In the genomic region with DNA sequence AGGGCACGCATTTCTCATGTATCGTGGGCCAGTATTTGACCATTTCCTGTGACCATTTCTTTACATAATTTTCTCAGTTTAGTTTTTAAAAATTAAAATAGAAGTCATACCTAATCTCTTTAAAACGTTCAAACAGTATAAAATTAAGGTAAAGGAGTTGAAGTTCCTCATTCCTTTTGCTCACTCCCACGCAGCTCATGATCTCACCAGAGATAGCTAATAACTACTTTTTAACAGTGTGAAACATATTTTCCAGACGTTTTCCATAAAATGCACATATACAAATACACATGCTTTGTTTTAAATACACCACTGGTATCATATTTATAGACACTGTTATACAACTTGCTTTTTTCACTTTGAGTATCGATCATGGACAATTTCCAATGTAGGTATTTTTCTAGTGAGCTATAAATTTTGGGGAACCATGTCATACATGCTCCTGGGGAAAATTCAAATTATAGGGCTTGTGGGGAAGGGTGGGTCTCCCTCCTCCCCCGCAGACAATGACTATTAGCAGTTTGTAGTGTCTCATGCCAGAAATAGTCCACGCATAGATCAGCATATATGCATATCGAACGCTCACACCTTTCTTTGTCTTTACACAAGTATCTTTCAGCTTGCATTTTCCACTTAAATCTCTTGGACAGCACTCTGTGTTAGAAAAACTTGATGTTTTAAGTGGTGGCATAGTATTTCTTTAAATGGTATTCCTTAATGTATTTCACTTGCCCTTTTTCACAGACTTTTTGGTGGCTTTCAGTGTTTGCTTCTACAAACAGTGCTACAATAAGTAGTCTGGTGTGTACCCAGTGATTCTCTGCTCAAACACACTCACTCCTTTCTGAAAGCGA, we compare ENCODE assay signal across 1 cellular context.
A peak's percentile ranks its signal among the peaks of the same experiment; 100 is the strongest.
TF ChIP-seq lines count a peak whose summit lies in the region.

No MANE protein-coding gene starts in this region.

TF ChIP-seq in GM12878, 131 proteins besides CTCF, POLR2A, EP300 and RAD21 (continued from another document):
- TF ChIP-seq, protein P1, sequence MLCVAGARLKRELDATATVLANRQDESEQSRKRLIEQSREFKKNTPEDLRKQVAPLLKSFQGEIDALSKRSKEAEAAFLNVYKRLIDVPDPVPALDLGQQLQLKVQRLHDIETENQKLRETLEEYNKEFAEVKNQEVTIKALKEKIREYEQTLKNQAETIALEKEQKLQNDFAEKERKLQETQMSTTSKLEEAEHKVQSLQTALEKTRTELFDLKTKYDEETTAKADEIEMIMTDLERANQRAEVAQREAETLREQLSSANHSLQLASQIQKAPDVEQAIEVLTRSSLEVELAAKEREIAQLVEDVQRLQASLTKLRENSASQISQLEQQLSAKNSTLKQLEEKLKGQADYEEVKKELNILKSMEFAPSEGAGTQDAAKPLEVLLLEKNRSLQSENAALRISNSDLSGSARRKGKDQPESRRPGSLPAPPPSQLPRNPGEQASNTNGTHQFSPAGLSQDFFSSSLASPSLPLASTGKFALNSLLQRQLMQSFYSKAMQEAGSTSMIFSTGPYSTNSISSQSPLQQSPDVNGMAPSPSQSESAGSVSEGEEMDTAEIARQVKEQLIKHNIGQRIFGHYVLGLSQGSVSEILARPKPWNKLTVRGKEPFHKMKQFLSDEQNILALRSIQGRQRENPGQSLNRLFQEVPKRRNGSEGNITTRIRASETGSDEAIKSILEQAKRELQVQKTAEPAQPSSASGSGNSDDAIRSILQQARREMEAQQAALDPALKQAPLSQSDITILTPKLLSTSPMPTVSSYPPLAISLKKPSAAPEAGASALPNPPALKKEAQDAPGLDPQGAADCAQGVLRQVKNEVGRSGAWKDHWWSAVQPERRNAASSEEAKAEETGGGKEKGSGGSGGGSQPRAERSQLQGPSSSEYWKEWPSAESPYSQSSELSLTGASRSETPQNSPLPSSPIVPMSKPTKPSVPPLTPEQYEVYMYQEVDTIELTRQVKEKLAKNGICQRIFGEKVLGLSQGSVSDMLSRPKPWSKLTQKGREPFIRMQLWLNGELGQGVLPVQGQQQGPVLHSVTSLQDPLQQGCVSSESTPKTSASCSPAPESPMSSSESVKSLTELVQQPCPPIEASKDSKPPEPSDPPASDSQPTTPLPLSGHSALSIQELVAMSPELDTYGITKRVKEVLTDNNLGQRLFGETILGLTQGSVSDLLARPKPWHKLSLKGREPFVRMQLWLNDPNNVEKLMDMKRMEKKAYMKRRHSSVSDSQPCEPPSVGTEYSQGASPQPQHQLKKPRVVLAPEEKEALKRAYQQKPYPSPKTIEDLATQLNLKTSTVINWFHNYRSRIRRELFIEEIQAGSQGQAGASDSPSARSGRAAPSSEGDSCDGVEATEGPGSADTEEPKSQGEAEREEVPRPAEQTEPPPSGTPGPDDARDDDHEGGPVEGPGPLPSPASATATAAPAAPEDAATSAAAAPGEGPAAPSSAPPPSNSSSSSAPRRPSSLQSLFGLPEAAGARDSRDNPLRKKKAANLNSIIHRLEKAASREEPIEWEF (IDR thresholded peaks at IDR 0.05; ENCODE audit: insufficient replicate concordance, low read depth, low read length) = peak; percentile 58
- TF ChIP-seq JUND (IDR thresholded peaks at IDR 0.05; ENCODE audit: low read depth, low read length) = no peak
- peak; percentile 95 for TF ChIP-seq POU2F2 (IDR thresholded peaks at IDR 0.05; ENCODE audit: borderline replicate concordance, low read depth, low read length)
- TF ChIP-seq PML (IDR thresholded peaks at IDR 0.05; ENCODE audit: low read length) = 0 out of 2 replicates have a peak, but pooled peaks have one; percentile 11
- peak; percentile 83 for TF ChIP-seq MEF2A (IDR thresholded peaks at IDR 0.05; ENCODE audit: insufficient read depth, low read depth, low read length)
- peak; percentile 65; the same call in 1 of the 2 replicates for TF ChIP-seq NFXL1 (IDR thresholded peaks at IDR 0.05; ENCODE audit: borderline replicate concordance)
- no peak for TF ChIP-seq RELA (IDR thresholded peaks at IDR 0.05; ENCODE audit: borderline replicate concordance, partially characterized antibody)
- TF ChIP-seq ETV6 (conservative IDR thresholded peaks at IDR 0.05 in 1 of 2, IDR thresholded peaks at IDR 0.05 in 1 of 2; ENCODE audit: borderline replicate concordance in 1 of 2, low read depth in 1 of 2) = peak in 1 of 2 experiments; percentile 92; a peak in 2 of 4 replicates
- TF ChIP-seq, protein P2, sequence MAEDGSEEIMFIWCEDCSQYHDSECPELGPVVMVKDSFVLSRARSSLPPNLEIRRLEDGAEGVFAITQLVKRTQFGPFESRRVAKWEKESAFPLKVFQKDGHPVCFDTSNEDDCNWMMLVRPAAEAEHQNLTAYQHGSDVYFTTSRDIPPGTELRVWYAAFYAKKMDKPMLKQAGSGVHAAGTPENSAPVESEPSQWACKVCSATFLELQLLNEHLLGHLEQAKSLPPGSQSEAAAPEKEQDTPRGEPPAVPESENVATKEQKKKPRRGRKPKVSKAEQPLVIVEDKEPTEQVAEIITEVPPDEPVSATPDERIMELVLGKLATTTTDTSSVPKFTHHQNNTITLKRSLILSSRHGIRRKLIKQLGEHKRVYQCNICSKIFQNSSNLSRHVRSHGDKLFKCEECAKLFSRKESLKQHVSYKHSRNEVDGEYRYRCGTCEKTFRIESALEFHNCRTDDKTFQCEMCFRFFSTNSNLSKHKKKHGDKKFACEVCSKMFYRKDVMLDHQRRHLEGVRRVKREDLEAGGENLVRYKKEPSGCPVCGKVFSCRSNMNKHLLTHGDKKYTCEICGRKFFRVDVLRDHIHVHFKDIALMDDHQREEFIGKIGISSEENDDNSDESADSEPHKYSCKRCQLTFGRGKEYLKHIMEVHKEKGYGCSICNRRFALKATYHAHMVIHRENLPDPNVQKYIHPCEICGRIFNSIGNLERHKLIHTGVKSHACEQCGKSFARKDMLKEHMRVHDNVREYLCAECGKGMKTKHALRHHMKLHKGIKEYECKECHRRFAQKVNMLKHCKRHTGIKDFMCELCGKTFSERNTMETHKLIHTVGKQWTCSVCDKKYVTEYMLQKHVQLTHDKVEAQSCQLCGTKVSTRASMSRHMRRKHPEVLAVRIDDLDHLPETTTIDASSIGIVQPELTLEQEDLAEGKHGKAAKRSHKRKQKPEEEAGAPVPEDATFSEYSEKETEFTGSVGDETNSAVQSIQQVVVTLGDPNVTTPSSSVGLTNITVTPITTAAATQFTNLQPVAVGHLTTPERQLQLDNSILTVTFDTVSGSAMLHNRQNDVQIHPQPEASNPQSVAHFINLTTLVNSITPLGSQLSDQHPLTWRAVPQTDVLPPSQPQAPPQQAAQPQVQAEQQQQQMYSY (CRISPR knock-in tag; IDR thresholded peaks at IDR 0.05) = no peak
- no peak for TF ChIP-seq SP1 (IDR thresholded peaks at IDR 0.05; ENCODE audit: low read depth, low read length)
- TF ChIP-seq, protein P3, sequence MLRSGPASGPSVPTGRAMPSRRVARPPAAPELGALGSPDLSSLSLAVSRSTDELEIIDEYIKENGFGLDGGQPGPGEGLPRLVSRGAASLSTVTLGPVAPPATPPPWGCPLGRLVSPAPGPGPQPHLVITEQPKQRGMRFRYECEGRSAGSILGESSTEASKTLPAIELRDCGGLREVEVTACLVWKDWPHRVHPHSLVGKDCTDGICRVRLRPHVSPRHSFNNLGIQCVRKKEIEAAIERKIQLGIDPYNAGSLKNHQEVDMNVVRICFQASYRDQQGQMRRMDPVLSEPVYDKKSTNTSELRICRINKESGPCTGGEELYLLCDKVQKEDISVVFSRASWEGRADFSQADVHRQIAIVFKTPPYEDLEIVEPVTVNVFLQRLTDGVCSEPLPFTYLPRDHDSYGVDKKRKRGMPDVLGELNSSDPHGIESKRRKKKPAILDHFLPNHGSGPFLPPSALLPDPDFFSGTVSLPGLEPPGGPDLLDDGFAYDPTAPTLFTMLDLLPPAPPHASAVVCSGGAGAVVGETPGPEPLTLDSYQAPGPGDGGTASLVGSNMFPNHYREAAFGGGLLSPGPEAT (IDR thresholded peaks at IDR 0.05; ENCODE audit: low read depth) = peak; percentile 38; the same call in 1 of the 2 replicates
- peak in 1 of 2 experiments; percentile 68; a peak in 1 of 3 replicates for TF ChIP-seq EGR1 (IDR thresholded peaks at IDR 0.05; ENCODE audit: borderline replicate concordance in 1 of 2, low read depth in 2 of 2, low read length in 2 of 2)
- no peak for TF ChIP-seq BMI1 (IDR thresholded peaks at IDR 0.05; ENCODE audit: borderline replicate concordance)
- TF ChIP-seq, protein P4, sequence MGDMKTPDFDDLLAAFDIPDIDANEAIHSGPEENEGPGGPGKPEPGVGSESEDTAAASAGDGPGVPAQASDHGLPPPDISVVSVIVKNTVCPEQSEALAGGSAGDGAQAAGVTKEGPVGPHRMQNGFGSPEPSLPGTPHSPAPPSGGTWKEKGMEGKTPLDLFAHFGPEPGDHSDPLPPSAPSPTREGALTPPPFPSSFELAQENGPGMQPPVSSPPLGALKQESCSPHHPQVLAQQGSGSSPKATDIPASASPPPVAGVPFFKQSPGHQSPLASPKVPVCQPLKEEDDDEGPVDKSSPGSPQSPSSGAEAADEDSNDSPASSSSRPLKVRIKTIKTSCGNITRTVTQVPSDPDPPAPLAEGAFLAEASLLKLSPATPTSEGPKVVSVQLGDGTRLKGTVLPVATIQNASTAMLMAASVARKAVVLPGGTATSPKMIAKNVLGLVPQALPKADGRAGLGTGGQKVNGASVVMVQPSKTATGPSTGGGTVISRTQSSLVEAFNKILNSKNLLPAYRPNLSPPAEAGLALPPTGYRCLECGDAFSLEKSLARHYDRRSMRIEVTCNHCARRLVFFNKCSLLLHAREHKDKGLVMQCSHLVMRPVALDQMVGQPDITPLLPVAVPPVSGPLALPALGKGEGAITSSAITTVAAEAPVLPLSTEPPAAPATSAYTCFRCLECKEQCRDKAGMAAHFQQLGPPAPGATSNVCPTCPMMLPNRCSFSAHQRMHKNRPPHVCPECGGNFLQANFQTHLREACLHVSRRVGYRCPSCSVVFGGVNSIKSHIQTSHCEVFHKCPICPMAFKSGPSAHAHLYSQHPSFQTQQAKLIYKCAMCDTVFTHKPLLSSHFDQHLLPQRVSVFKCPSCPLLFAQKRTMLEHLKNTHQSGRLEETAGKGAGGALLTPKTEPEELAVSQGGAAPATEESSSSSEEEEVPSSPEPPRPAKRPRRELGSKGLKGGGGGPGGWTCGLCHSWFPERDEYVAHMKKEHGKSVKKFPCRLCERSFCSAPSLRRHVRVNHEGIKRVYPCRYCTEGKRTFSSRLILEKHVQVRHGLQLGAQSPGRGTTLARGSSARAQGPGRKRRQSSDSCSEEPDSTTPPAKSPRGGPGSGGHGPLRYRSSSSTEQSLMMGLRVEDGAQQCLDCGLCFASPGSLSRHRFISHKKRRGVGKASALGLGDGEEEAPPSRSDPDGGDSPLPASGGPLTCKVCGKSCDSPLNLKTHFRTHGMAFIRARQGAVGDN (IDR thresholded peaks at IDR 0.05) = no peak
- TF ChIP-seq, protein P5, sequence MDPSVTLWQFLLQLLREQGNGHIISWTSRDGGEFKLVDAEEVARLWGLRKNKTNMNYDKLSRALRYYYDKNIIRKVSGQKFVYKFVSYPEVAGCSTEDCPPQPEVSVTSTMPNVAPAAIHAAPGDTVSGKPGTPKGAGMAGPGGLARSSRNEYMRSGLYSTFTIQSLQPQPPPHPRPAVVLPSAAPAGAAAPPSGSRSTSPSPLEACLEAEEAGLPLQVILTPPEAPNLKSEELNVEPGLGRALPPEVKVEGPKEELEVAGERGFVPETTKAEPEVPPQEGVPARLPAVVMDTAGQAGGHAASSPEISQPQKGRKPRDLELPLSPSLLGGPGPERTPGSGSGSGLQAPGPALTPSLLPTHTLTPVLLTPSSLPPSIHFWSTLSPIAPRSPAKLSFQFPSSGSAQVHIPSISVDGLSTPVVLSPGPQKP (IDR thresholded peaks at IDR 0.05; ENCODE audit: low read depth, low read length) = no peak
- 0 out of 2 replicates have a peak, but pooled peaks have one; percentile 9 for TF ChIP-seq NR2C1 (IDR thresholded peaks at IDR 0.05)
- TF ChIP-seq FOXM1 (IDR thresholded peaks at IDR 0.05; ENCODE audit: low read depth, low read length) = 0 out of 2 replicates have a peak, but pooled peaks have one; percentile 18
- TF ChIP-seq JUNB (IDR thresholded peaks at IDR 0.05) = 0 out of 2 replicates have a peak, but pooled peaks have one; percentile 33
- no peak for TF ChIP-seq MYB (IDR thresholded peaks at IDR 0.05; ENCODE audit: borderline replicate concordance, low read depth, low read length)
- TF ChIP-seq, protein P6, sequence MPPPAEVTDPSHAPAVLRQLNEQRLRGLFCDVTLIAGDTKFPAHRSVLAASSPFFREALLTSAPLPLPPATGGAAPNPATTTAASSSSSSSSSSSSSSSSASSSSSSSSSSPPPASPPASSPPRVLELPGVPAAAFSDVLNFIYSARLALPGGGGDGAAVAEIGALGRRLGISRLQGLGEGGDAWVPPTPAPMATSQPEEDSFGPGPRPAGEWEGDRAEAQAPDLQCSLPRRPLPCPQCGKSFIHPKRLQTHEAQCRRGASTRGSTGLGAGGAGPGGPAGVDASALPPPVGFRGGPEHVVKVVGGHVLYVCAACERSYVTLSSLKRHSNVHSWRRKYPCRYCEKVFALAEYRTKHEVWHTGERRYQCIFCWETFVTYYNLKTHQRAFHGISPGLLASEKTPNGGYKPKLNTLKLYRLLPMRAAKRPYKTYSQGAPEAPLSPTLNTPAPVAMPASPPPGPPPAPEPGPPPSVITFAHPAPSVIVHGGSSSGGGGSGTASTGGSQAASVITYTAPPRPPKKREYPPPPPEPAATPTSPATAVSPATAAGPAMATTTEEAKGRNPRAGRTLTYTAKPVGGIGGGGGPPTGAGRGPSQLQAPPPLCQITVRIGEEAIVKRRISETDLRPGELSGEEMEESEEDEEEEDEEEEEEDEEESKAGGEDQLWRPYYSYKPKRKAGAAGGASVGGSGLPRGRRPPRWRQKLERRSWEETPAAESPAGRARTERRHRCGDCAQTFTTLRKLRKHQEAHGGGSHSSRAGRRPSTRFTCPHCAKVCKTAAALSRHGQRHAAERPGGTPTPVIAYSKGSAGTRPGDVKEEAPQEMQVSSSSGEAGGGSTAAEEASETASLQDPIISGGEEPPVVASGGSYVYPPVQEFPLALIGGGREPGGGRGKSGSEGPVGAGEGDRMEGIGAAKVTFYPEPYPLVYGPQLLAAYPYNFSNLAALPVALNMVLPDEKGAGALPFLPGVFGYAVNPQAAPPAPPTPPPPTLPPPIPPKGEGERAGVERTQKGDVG (CRISPR knock-in tag; IDR thresholded peaks at IDR 0.05) = no peak
